8 cellular contexts compared by ENCODE assay signal in genomic region chr5:141849371-141850182, GRCh38. TPM values are rescaled to one million over a fixed set of nuclear protein-coding genes. Genes with fewer than 3 reads are reported as not detected.
DNase-seq lines count a peak whose midpoint lies in the region; ATAC-seq and TF ChIP-seq lines count a peak whose summit lies in the region.

No MANE protein-coding gene starts in this region.

- 0 to 1% (median 0%) methylated on average over 64 to 76 of the region's 76 CpGs for WGBS in ovary, 3 donors
- WGBS in thymus = under 1% methylated on average over 76 of the region's 76 CpGs

- peak; percentile 13 for TF ChIP-seq CTCF in DND-41 (IDR thresholded peaks at IDR 0.05; ENCODE audit: borderline replicate concordance, extremely low read depth, low read length, poor library complexity, severe bottlenecking)
- TF ChIP-seq CTCF in ovary (IDR thresholded peaks at IDR 0.05) = peak in 1 of 3 donors; percentile 9

- no peaks in the 10 kb centered on the region for H4K20me1 ChIP-seq in DND-41 (ENCODE audit: insufficient read depth, low read length)

- H3K4me1 ChIP-seq in DND-41 (ENCODE audit: insufficient read depth, low read length) = peaks cover 18% of the 10 kb centered on the region
- peaks cover 3% of the 10 kb centered on the region for H3K4me1 ChIP-seq in ovary (ENCODE audit: insufficient read depth)
- H3K4me1 ChIP-seq in thymus (ENCODE audit: control insufficient read depth, insufficient read depth, low read length) = peaks cover 24% of the 10 kb centered on the region

- peak; percentile 86 for ATAC-seq in DND-41 (ENCODE audit: insufficient read depth, low read depth)
- peak; percentile 84 for ATAC-seq in GM21723 (IDR thresholded peaks at IDR 0.05; ENCODE audit: unreplicated experiment)
- peak; percentile 80 to 82 for ATAC-seq in activated naive CD4-positive, alpha-beta T cell treated with anti-CD3 and anti-CD28 coated beads, Interleukin-2, amount 50 U/mL, for 72 hours

- H3K36me3 Mint-ChIP-seq in activated naive CD4-positive, alpha-beta T cell treated with anti-CD3 and anti-CD28 coated beads, Interleukin-2, amount 50 U/mL, for 72 hours = no peaks in the 10 kb centered on the region

- intact Hi-C loops in head of caudate nucleus (cut with DNase I) = no loop called here
- intact Hi-C loops in ovary (cut with DNase I) = no loop called here

- H3K36me3 ChIP-seq in DND-41 (ENCODE audit: insufficient read depth, low read length) (no peaks in the 10 kb centered on the region; the same call in 1 of the 2 replicates), SK-N-MC (ENCODE audit: insufficient read depth, low read length) (no peaks in the 10 kb centered on the region), ovary (no peaks in the 10 kb centered on the region), thymus (ENCODE audit: control insufficient read depth, insufficient read depth) (no peaks in the 10 kb centered on the region)

- H2AFZ ChIP-seq in DND-41 (ENCODE audit: low read depth, low read length) = peak overlapping the region; percentile 96

- H3K4me3 ChIP-seq in DND-41 (ENCODE audit: low read depth in 1 of 2, low read length in 2 of 2) (peak overlapping the region; percentile 38 to 68), SK-N-MC (peak overlapping the region; percentile 82), ovary (peak overlapping the region; percentile 74), thymus (ENCODE audit: low read length) (peak overlapping the region; percentile 93)

- TF ChIP-seq EP300 in ovary (IDR thresholded peaks at IDR 0.05) = no peak

- H3K9ac ChIP-seq in DND-41 (ENCODE audit: low read depth, low read length) (peak overlapping the region; percentile 86), SK-N-MC (ENCODE audit: insufficient read length) (peak overlapping the region; percentile 80)

- peak; percentile 89 for DNase-seq in DND-41
- peak; percentile 60 for DNase-seq in LHCN-M2 (ENCODE audit: low read depth)
- DNase-seq in SK-N-MC (ENCODE audit: low read depth, low spot score) = no peak
- DNase-seq in activated naive CD4-positive, alpha-beta T cell treated with anti-CD3 and anti-CD28 coated beads, Interleukin-2, amount 50 U/mL, for 72 hours (ENCODE audit: low spot score in 2 of 2) = peak; percentile 64 to 80
- DNase-seq in head of caudate nucleus = peak; percentile 67 to 95 (median 89)
- DNase-seq in ovary = peak; percentile 77 to 88 (median 84)

- H3K27ac ChIP-seq in DND-41 (ENCODE audit: low read length) = peak overlapping the region; percentile 93
- peak overlapping the region; percentile 72 for H3K27ac ChIP-seq in SK-N-MC
- H3K27ac ChIP-seq in ovary = peak overlapping the region; percentile 45 to 77
- peak overlapping the region; percentile 98 for H3K27ac ChIP-seq in thymus (ENCODE audit: low read depth)

- no peaks in the 10 kb centered on the region for H3K79me2 ChIP-seq in DND-41 (ENCODE audit: insufficient read depth, low read length)

- peak overlapping the region; percentile 82 to 83 for H3K27ac Mint-ChIP-seq in activated naive CD4-positive, alpha-beta T cell treated with anti-CD3 and anti-CD28 coated beads, Interleukin-2, amount 50 U/mL, for 72 hours

- peak overlapping the region; percentile 92 for H3K4me2 ChIP-seq in DND-41 (ENCODE audit: insufficient read depth, low read length)

- TF ChIP-seq POLR2A in ovary (IDR thresholded peaks at IDR 0.05) = peak; percentile 48

- H3K9me3 Mint-ChIP-seq in activated naive CD4-positive, alpha-beta T cell treated with anti-CD3 and anti-CD28 coated beads, Interleukin-2, amount 50 U/mL, for 72 hours = no peaks in the 10 kb centered on the region

- H3K9me3 ChIP-seq in DND-41 (ENCODE audit: insufficient read depth, low read length, severe bottlenecking) (no peaks in the 10 kb centered on the region), SK-N-MC (ENCODE audit: low read depth, low read length) (no peaks in the 10 kb centered on the region), ovary (no peaks in the 10 kb centered on the region), thymus (ENCODE audit: control insufficient read depth) (no peaks in the 10 kb centered on the region)

- H3K27me3 ChIP-seq in DND-41 (ENCODE audit: insufficient read depth, low read length, poor library complexity) = no peaks in the 10 kb centered on the region
- H3K27me3 ChIP-seq in ovary = no peaks in the 10 kb centered on the region
- no peaks in the 10 kb centered on the region for H3K27me3 ChIP-seq in thymus (ENCODE audit: control insufficient read depth, insufficient read depth)

RNA-seq across cellular contexts. Expression of gene PCDH1, which starts 28.6 kb away (rescaled TPM):
- total RNA-seq in LHCN-M2 (2014; rRNA removed) (not detected in 2 replicates), ovary (10 to 100 TPM in 2 of 7 donors, 1 to 10 TPM in 5; 3.2 to 13.8 (median 8.8) TPM)
- 0.13 TPM for polyA plus RNA-seq in LHCN-M2 (2012)
- total RNA-seq in activated naive CD4-positive, alpha-beta T cell treated with anti-CD3 and anti-CD28 coated beads, Interleukin-2, amount 50 U/mL, for 72 hours = under 1 TPM in 1 of 2 donors, not detected in 1; 0.56 TPM
- polyA plus RNA-seq in ovary (1 to 10 TPM; 4.1 to 7.0 TPM), thymus (5.1 TPM)
